In genomic region chr12:68119724-68120211, GRCh38 we compare ENCODE assay signal across 8 cellular contexts. TPM values are rescaled to one million over a fixed set of nuclear protein-coding genes. Genes with fewer than 3 reads are reported as not detected.
DNase-seq lines count a peak whose midpoint lies in the region; ATAC-seq, FAIRE-seq and TF ChIP-seq lines count a peak whose summit lies in the region.

No MANE protein-coding gene starts in this region.

- no peak for FAIRE-seq in H1 (lab: Jason Lieb, UNC)

- no peak overlapping the region for H3K14ac ChIP-seq in H1 (ENCODE audit: insufficient read length)

- H3F3A ChIP-seq in SK-N-SH (replicated peaks; ENCODE audit: insufficient read depth), result no peaks in the 10 kb centered on the region

- H3K9me3 ChIP-seq in H1 (ENCODE audit: insufficient read depth in 2 of 2, low read depth in 1 of 2, low read length in 1 of 2), result no peaks in the 10 kb centered on the region
- H3K9me3 ChIP-seq in tibial nerve, result no peaks in the 10 kb centered on the region
- no peaks in the 10 kb centered on the region for H3K9me3 ChIP-seq in SK-N-SH

- 92% methylated on average over 4 of the region's 4 CpGs; no CpG with 5 or more reads in 1 of the 2 experiments for WGBS in H1 (ENCODE audit: extremely low coverage in 1 of 2, insufficient coverage in 1 of 2, insufficient read length in 1 of 2, insufficient replicate concordance in 2 of 2, low coverage in 1 of 2, low lambda C conversion rate in 2 of 2, missing lambda C conversion rate in 1 of 2), 2 experiments
- 82 to 94% methylated on average over 4 of the region's 4 CpGs for WGBS in tibial nerve, 2 donors
- WGBS in SK-N-SH (ENCODE audit: low lambda C conversion rate), result 42% methylated on average over 4 of the region's 4 CpGs

- no peak overlapping the region for H3K4ac ChIP-seq in H1 (replicated peaks; ENCODE audit: insufficient read length, low read depth, low read length)

- no peak overlapping the region for H4K8ac ChIP-seq in H1 (ENCODE audit: extremely low read depth, insufficient read depth, low read length)

- H2AFZ ChIP-seq in H1 (ENCODE audit: low read length) (peak overlapping the region; percentile 45; the same call in 1 of the 2 replicates), SK-N-SH (ENCODE audit: low read depth) (no peak overlapping the region)

- H3K23ac ChIP-seq in H1 (ENCODE audit: insufficient read length), result no peak overlapping the region

- H3K27ac ChIP-seq in H1 (ENCODE audit: low read depth, low read length) (no peak overlapping the region), tibial nerve (no peak overlapping the region), SK-N-SH (ENCODE audit: low read depth in 2 of 2, low read length in 1 of 2) (no peak overlapping the region)

- no peak overlapping the region for H2AK5ac ChIP-seq in H1 (ENCODE audit: low read depth, low read length)

- H3K4me3 ChIP-seq in H1 (ENCODE audit: extremely low read depth in 1 of 4, insufficient read depth in 2 of 4, low read depth in 3 of 4, low read length in 4 of 4) (no peak overlapping the region), tibial nerve (no peak overlapping the region), SK-N-SH (ENCODE audit: low read depth in 2 of 2, low read length in 1 of 2) (no peak overlapping the region)

- H3K4me2 ChIP-seq in H1 (ENCODE audit: insufficient read depth in 1 of 2, low read depth in 2 of 2, low read length in 2 of 2) (no peak overlapping the region), SK-N-SH (no peak overlapping the region)

- H2BK20ac ChIP-seq in H1 (ENCODE audit: low read length), result no peak overlapping the region

- no peak overlapping the region for H2BK5ac ChIP-seq in H1 (ENCODE audit: low read depth, low read length)

- H3K9me2 ChIP-seq in SK-N-SH, result no peaks in the 10 kb centered on the region

- H3K23me2 ChIP-seq in H1 (ENCODE audit: low read depth, low read length), result no peaks in the 10 kb centered on the region; the same call in 1 of the 2 replicates

- H3K36me3 ChIP-seq in H1 (ENCODE audit: control insufficient read depth in 2 of 4, insufficient read depth in 4 of 4, low read length in 3 of 4) (no peaks in the 10 kb centered on the region), tibial nerve (no peaks in the 10 kb centered on the region), SK-N-SH (replicated peaks in 1 of 2; ENCODE audit: control insufficient read depth in 1 of 2, insufficient read depth in 2 of 2, low read length in 1 of 2) (no peaks in the 10 kb centered on the region)

- H3K18ac ChIP-seq in H1 (ENCODE audit: extremely low read depth, low read length), result no peak overlapping the region

- no peaks in the 10 kb centered on the region for H4K20me1 ChIP-seq in H1 (replicated peaks in 1 of 2; ENCODE audit: control insufficient read depth in 1 of 2, insufficient read depth in 2 of 2, low read length in 2 of 2)
- H4K20me1 ChIP-seq in SK-N-SH (ENCODE audit: insufficient read depth), result no peaks in the 10 kb centered on the region

- peak; percentile 89 for ATAC-seq in GM19035 (IDR thresholded peaks at IDR 0.05; ENCODE audit: unreplicated experiment)
- peak; percentile 90 for ATAC-seq in HG02884 (IDR thresholded peaks at IDR 0.05; ENCODE audit: unreplicated experiment)

- H2BK120ac ChIP-seq in H1 (replicated peaks; ENCODE audit: low read depth, low read length), result no peak overlapping the region

- no peak overlapping the region for H4K5ac ChIP-seq in H1 (ENCODE audit: insufficient read length, low read depth, low read length)

- no peaks in the 10 kb centered on the region for H3K27me3 ChIP-seq in H1 (replicated peaks in 1 of 4; ENCODE audit: control insufficient read depth in 3 of 4, extremely low read depth in 1 of 4, insufficient read depth in 3 of 4, low read length in 3 of 4)
- no peaks in the 10 kb centered on the region for H3K27me3 ChIP-seq in tibial nerve
- H3K27me3 ChIP-seq in SK-N-SH (ENCODE audit: insufficient read depth), result no peaks in the 10 kb centered on the region

- H4K91ac ChIP-seq in H1 (replicated peaks; ENCODE audit: insufficient read length, low read length), result no peak overlapping the region

- TF ChIP-seq RAD21 in H1 (IDR thresholded peaks at IDR 0.05 in 1 of 2, conservative IDR thresholded peaks at IDR 0.05 in 1 of 2; ENCODE audit: low read depth in 2 of 2, low read length in 2 of 2), result no peak
- no peak for TF ChIP-seq RAD21 in SK-N-SH (IDR thresholded peaks at IDR 0.05; ENCODE audit: low read length)

- H3K9ac ChIP-seq in H1 (replicated peaks in 1 of 4; ENCODE audit: extremely low read depth in 1 of 4, low read depth in 3 of 4, low read length in 3 of 4) (no peak overlapping the region), SK-N-SH (no peak overlapping the region)

- H2BK12ac ChIP-seq in H1 (ENCODE audit: low read depth, low read length), result no peak overlapping the region

- TF ChIP-seq EP300 in H1 (IDR thresholded peaks at IDR 0.05; ENCODE audit: borderline replicate concordance in 1 of 2, low read depth in 2 of 2, low read length in 2 of 2) (no peak), tibial nerve (IDR thresholded peaks at IDR 0.05) (no peak), SK-N-SH (IDR thresholded peaks at IDR 0.05; ENCODE audit: borderline replicate concordance in 1 of 2, low read depth in 1 of 2, low read length in 1 of 2) (no peak)

- POLR2A ChIA-PET in H1 (lab: Charles Lee; ENCODE audit: partially characterized antibody) (no interaction called here), SK-N-SH (lab: Yijun Ruan, JAX) (no interaction called here)

- TF ChIP-seq CTCF in H1 (IDR thresholded peaks at IDR 0.05; ENCODE audit: control extremely low read depth in 1 of 3, insufficient read depth in 1 of 3, low read depth in 1 of 3, low read length in 3 of 3), result no peak
- TF ChIP-seq CTCF in tibial nerve (IDR thresholded peaks at IDR 0.05), result no peak
- no peak for TF ChIP-seq CTCF in SK-N-SH (IDR thresholded peaks at IDR 0.05)

- TF ChIP-seq POLR2A in H1 (IDR thresholded peaks at IDR 0.05; ENCODE audit: control extremely low read depth in 1 of 2, low read depth in 2 of 2, low read length in 2 of 2), result no peak
- no peak for TF ChIP-seq POLR2A in tibial nerve (IDR thresholded peaks at IDR 0.05)

- CTCF ChIA-PET in H1 (lab: Charles Lee; ENCODE audit: partially characterized antibody) (interaction anchor here (0.9 to 3.1 kb wide), 6 partner anchors 11 to 81 kb away, joined by 3 to 14 read pairs (median 4); no protein-coding TSS in a partner anchor), SK-N-SH (lab: Yijun Ruan, JAX) (no interaction called here)

- H3K79me2 ChIP-seq in H1 (ENCODE audit: control insufficient read depth in 1 of 2, insufficient read depth in 2 of 2, low read length in 2 of 2), result no peaks in the 10 kb centered on the region
- H3K79me2 ChIP-seq in SK-N-SH (ENCODE audit: insufficient read depth), result no peaks in the 10 kb centered on the region

- DNase-seq in SHP77 (lab: John Stamatoyannopoulos, UW) (peak; percentile 67 to 80), H1 (ENCODE audit: low read depth in 1 of 2, low spot score in 2 of 2) (no peak), tibial nerve (ENCODE audit: low spot score in 2 of 2) (no peak), SK-N-DZ (ENCODE audit: low spot score) (no peak), SK-N-SH (no peak), midbrain (lab: John Stamatoyannopoulos, UW) (no peak)

- H3K4me1 ChIP-seq in H1 (replicated peaks in 1 of 4; ENCODE audit: control insufficient read depth in 3 of 4, insufficient read depth in 4 of 4, low read length in 3 of 4), result peaks cover 0 to 5% (median 2%) of the 10 kb centered on the region in 4 experiments; a peak in 4 of 7 replicates
- H3K4me1 ChIP-seq in tibial nerve, result no peaks in the 10 kb centered on the region
- H3K4me1 ChIP-seq in SK-N-SH (ENCODE audit: control insufficient read depth in 1 of 2, insufficient read depth in 2 of 2, low read depth in 1 of 2, low read length in 1 of 2), result no peaks in the 10 kb centered on the region

- no peak overlapping the region; the same call in 1 of the 2 replicates for H2BK15ac ChIP-seq in H1 (ENCODE audit: low read length)

- H3K79me1 ChIP-seq in H1 (ENCODE audit: low read depth, low read length), result no peaks in the 10 kb centered on the region

- no peak overlapping the region for H3K56ac ChIP-seq in H1 (replicated peaks; ENCODE audit: insufficient read length, low read depth, low read length)

TF ChIP-seq in H1, 55 proteins besides CTCF, POLR2A, EP300 and RAD21 (continues in another document):
- TF ChIP-seq CTBP2 (IDR thresholded peaks at IDR 0.05; ENCODE audit: borderline replicate concordance, insufficient read depth, insufficient read length, low read length), result no peak
- TF ChIP-seq CREB1 (IDR thresholded peaks at IDR 0.05), result no peak
- TF ChIP-seq TAF1 (IDR thresholded peaks at IDR 0.05; ENCODE audit: low read depth, low read length), result no peak
- no peak for TF ChIP-seq SIRT6 (IDR thresholded peaks at IDR 0.05; ENCODE audit: low read length)
- no peak for TF ChIP-seq RXRA (IDR thresholded peaks at IDR 0.05; ENCODE audit: insufficient read depth, low read depth, low read length)
- TF ChIP-seq SRF (IDR thresholded peaks at IDR 0.05; ENCODE audit: low read depth, low read length), result no peak
- TF ChIP-seq FOSL1 (IDR thresholded peaks at IDR 0.05; ENCODE audit: insufficient read depth, low read depth, low read length), result no peak

TF ChIP-seq in SK-N-SH, 30 proteins besides CTCF, POLR2A, EP300 and RAD21 (continues in another document):
- no peak for TF ChIP-seq NFIC (IDR thresholded peaks at IDR 0.05; ENCODE audit: borderline replicate concordance)

RNA-seq across cellular contexts. Expression of gene IFNG, which starts 39.8 kb away (rescaled TPM):
- not detected in 2 replicates for total RNA-seq in H1 (2021; fragmentation: NEBNext Ultra II Directional; extraction: Animal tissue kit (Norgen Biotek cat#: 25700))
- not detected in 2 replicates for polyA plus RNA-seq in H1 (2011; rRNA removed)
- polyA plus RNA-seq in H1 (2011; cell fraction: cytosol; rRNA removed), result not detected
- not detected for polyA plus RNA-seq in H1 (2011; cell fraction: nucleus; rRNA removed)
- not detected in 4 replicates for polyA plus RNA-seq in H1 (2012, experiment 1 of 2)
- not detected for polyA plus RNA-seq in H1 (2012, experiment 2 of 2)
- not detected for polyA plus RNA-seq in H1 (2013, experiment 1 of 2)
- polyA plus RNA-seq in H1 (2013, experiment 2 of 2), result not detected
- not detected in 2 replicates for polyA minus RNA-seq in H1 (2011; rRNA and poly(A)+ RNA removed)
- polyA minus RNA-seq in H1 (2011; cell fraction: cytosol; rRNA and poly(A)+ RNA removed), result not detected
- not detected for polyA minus RNA-seq in H1 (2011; cell fraction: nucleus; rRNA and poly(A)+ RNA removed)
- total RNA-seq in tibial nerve, result not detected
- polyA plus RNA-seq in SK-N-DZ (2014; cell fraction: cytosol; rRNA removed), result not detected in 2 replicates
- 0.80 TPM in 1 of 2 replicates, not detected in the other for polyA plus RNA-seq in SK-N-DZ (2014; cell fraction: nucleus; rRNA removed)
- polyA plus RNA-seq in SK-N-SH (2012; rRNA removed), result not detected in 2 replicates
- not detected in 2 replicates for polyA plus RNA-seq in SK-N-SH (2012; cell fraction: cytosol; rRNA removed)
- polyA plus RNA-seq in SK-N-SH (2012; cell fraction: nucleus; rRNA removed), result not detected in 2 replicates

Comparison
In these comparisons a context has a peak if more than half of its experiments do, and no peak if none do; other contexts are left out.
1. DNase-seq: peak in SHP77 (2 of 2); none in H1 (0 of 2), tibial nerve (0 of 2), SK-N-DZ (single experiment), SK-N-SH (single experiment) and midbrain (single experiment).